ENCODE assay signal across 8 cellular contexts in genomic region chr1:234598974-234599616, GRCh38. TPM values are rescaled to one million over a fixed set of nuclear protein-coding genes. Genes with fewer than 3 reads are reported as not detected.
DNase-seq lines count a peak whose midpoint lies in the region; ATAC-seq, FAIRE-seq and TF ChIP-seq lines count a peak whose summit lies in the region.

No MANE protein-coding gene starts in this region.

- TF ChIP-seq POLR2A in heart left ventricle (IDR thresholded peaks at IDR 0.05) (no peak), testis (IDR thresholded peaks at IDR 0.05) (no peak)

- TF ChIP-seq CTCF in heart left ventricle (IDR thresholded peaks at IDR 0.05) (no peak), kidney (IDR thresholded peaks at IDR 0.05; ENCODE audit: borderline replicate concordance, extremely low read depth, insufficient read depth) (no peak), testis (IDR thresholded peaks at IDR 0.05) (no peak)

- no peaks in the 10 kb centered on the region for H3K9me3 ChIP-seq in heart left ventricle
- H3K9me3 ChIP-seq in adipocyte (ENCODE audit: control insufficient read depth, low read length) = no peaks in the 10 kb centered on the region
- no peaks in the 10 kb centered on the region for H3K9me3 ChIP-seq in kidney (ENCODE audit: control insufficient read depth in 1 of 2, low read length in 2 of 2)
- H3K9me3 ChIP-seq in testis = no peaks in the 10 kb centered on the region

- H3K4me1 ChIP-seq in heart left ventricle (peaks cover 28 to 59% (median 50%) of the 10 kb centered on the region in 12 donors), adipocyte (ENCODE audit: control insufficient read depth, insufficient read depth, low read length) (peaks cover 52% of the 10 kb centered on the region), kidney (ENCODE audit: control insufficient read depth in 1 of 2, insufficient read depth in 1 of 2, low read depth in 1 of 2, low read length in 2 of 2) (peaks cover 22 to 27% of the 10 kb centered on the region in 2 donors), testis (peaks cover 43% of the 10 kb centered on the region)

- H3K27me3 ChIP-seq in heart left ventricle = no peaks in the 10 kb centered on the region
- no peaks in the 10 kb centered on the region for H3K27me3 ChIP-seq in adipocyte (replicated peaks; ENCODE audit: control insufficient read depth, insufficient read depth, low read length)
- no peaks in the 10 kb centered on the region for H3K27me3 ChIP-seq in testis

- 0 to 6% (median 0%) methylated on average over 1 of the region's 1 CpG for WGBS in heart left ventricle, 4 donors
- 0 to 5% methylated on average over 1 of the region's 1 CpG for WGBS in testis, 2 donors

- H3K4me3 ChIP-seq in heart left ventricle (peak overlapping the region in 11 of 12 donors; percentile 29 to 86 (median 51)), adipocyte (ENCODE audit: low read length) (peak overlapping the region; percentile 82), kidney (ENCODE audit: low read length in 2 of 2) (peak overlapping the region; percentile 60 to 63), testis (peak overlapping the region; percentile 63 to 65)

- DNase-seq in heart left ventricle (peak in 1 of 5 donors; percentile 63), Right ventricle myocardium inferior (ENCODE audit: missing footprints) (no peak), adipocyte (ENCODE audit: low read depth) (peak; percentile 20), kidney (peak; percentile 81), testis (no peak), NCI-H1436 (lab: John Stamatoyannopoulos, UW) (no peak), KG1 (lab: John Stamatoyannopoulos, UW) (no peak)

- ATAC-seq in heart left ventricle (no peak), Right ventricle myocardium inferior (no peak), HG03095 (IDR thresholded peaks at IDR 0.05; ENCODE audit: unreplicated experiment) (no peak)

- peaks cover 0 to 19% (median under 1%) of the 10 kb centered on the region in 9 donors for H3K36me3 ChIP-seq in heart left ventricle
- H3K36me3 ChIP-seq in adipocyte (ENCODE audit: control insufficient read depth, insufficient read depth, low read length, severe bottlenecking) = peaks cover 19% of the 10 kb centered on the region
- no peaks in the 10 kb centered on the region for H3K36me3 ChIP-seq in kidney (ENCODE audit: control insufficient read depth in 1 of 2, insufficient read depth in 2 of 2, low read length in 2 of 2)
- no peaks in the 10 kb centered on the region for H3K36me3 ChIP-seq in testis (ENCODE audit: low read depth, missing control alignments)

- H3K27ac ChIP-seq in heart left ventricle (peak overlapping the region; percentile 88 to 100 (median 99)), kidney (ENCODE audit: low read depth in 2 of 2, low read length in 2 of 2) (peak overlapping the region; percentile 100), testis (peak overlapping the region; percentile 96 to 100)

- intact Hi-C loops in heart left ventricle (cut with DNase I) = loop anchor here (1.0 to 10.0 kb wide), 14 partner anchors 14 to 488 kb away; no protein-coding TSS in a partner anchor
- intact Hi-C loops in Right ventricle myocardium inferior (cut with DNase I) = loop anchor here (1.0 kb wide), 1 partner anchor 65 kb away; no protein-coding TSS in a partner anchor
- intact Hi-C loops in kidney (cut with DNase I) = loop anchor here (10.0 kb wide), 1 partner anchor 104 kb away; no protein-coding TSS in a partner anchor
- intact Hi-C loops in testis (cut with DNase I; ENCODE audit: low total_unique reads) = no loop called here

- no peak for FAIRE-seq in kidney (lab: Jason Lieb, UNC)

- H3K9ac ChIP-seq in adipocyte (ENCODE audit: low read length) (peak overlapping the region; percentile 95), kidney (ENCODE audit: low read length in 2 of 2) (peak overlapping the region; percentile 78 to 90)

RNA-seq across cellular contexts. Expression of gene IRF2BP2, which starts 10.9 kb away (rescaled TPM):
- total RNA-seq in heart left ventricle (100 to 1,000 TPM in 4 of 9 donors, 10 to 100 TPM in 5; 76.7 to 126 (median 81.3) TPM), Right ventricle myocardium inferior (116 TPM), kidney (130 TPM), testis (10 to 100 TPM; 82.0 to 96.6 TPM)
- polyA plus RNA-seq in heart left ventricle (10 to 100 TPM; 36.1 to 77.4 TPM), kidney (ENCODE audit: insufficient read depth, low read depth, low replicate concordance) (53.8 TPM), testis (ENCODE audit: insufficient read depth, low read depth, low replicate concordance) (100 TPM)

Comparison
In these comparisons a context has a peak if more than half of its experiments do, and no peak if none do; other contexts are left out.
1. DNase-seq: peak in adipocyte (single experiment) and kidney (single experiment); none in Right ventricle myocardium inferior (single experiment), testis (single experiment), NCI-H1436 (single experiment) and KG1 (single experiment).
2. Peak in every context shown above with its lines, with median percentiles within 50 percentile points of each other: H3K27ac ChIP-seq and H3K4me3 ChIP-seq.